Comparison of ENCODE assay signal across 8 cellular contexts in the genomic region with DNA sequence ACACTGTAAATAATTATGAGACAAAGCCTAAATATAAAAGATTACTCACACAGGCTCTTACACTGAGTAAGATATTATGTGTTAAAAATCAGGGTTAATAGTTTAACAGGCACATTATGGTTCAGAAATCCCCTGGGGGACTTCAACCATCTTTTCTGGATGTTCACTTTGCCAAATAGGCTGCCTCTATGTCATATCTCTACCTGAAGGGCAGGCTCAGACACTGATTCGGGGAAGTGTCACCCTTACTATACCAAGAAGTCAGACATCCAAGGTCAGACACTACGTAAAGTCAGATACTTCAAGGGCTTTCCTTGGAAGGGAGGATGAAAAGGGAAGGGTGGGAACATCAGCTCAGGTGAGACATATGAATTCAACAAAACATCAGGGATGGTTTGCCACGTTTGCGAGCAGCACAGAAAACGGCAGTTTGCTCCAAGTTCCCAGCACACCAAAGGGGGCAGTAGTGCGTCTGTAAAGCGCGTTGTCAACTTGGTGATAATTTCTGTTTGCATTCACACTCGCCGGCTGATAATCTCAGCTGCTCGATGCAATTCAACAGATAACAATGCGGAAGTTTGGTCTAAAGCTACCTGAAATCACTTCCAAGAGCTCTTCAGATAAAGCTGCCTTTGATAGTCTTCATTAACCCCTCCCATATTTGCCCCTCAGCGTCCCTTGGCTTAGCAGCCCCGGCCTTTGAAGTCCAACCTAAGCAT. TPM values are rescaled to one million over a fixed set of nuclear protein-coding genes. Genes with fewer than 3 reads are reported as not detected.
DNase-seq lines count a peak whose midpoint lies in the region; ATAC-seq and TF ChIP-seq lines count a peak whose summit lies in the region.

No MANE protein-coding gene starts in this region.

- DNase-seq in NAMALWA (ENCODE audit: low spot score) (peak; percentile 95), SW 1271 (lab: John Stamatoyannopoulos, UW) (peak; percentile 56 to 82), amygdala (lab: John Stamatoyannopoulos, UW) (peak in 54 of 56 donors; percentile 9 to 88 (median 62)), right cardiac atrium (peak; percentile 67 to 88 (median 83)), pulmonary artery endothelial cell (ENCODE audit: low read depth, low spot score) (peak; percentile 74), vagina (ENCODE audit: extremely low spot score in 2 of 2) (no peak)

- no peaks in the 10 kb centered on the region for H3K9me3 ChIP-seq in right cardiac atrium (ENCODE audit: control insufficient read depth, low read length)
- no peaks in the 10 kb centered on the region for H3K9me3 ChIP-seq in vagina

- peak overlapping the region; percentile 97 for H3K27ac ChIP-seq in right cardiac atrium (ENCODE audit: low read length)
- peak overlapping the region; percentile 85 for H3K27ac ChIP-seq in vagina

- WGBS in right cardiac atrium: 5% methylated on average over 14 of the region's 14 CpGs

- peaks cover 5% of the 10 kb centered on the region for H3K4me1 ChIP-seq in right cardiac atrium (ENCODE audit: control insufficient read depth, insufficient read depth, low read length)
- H3K4me1 ChIP-seq in vagina: peaks cover 12% of the 10 kb centered on the region

- TF ChIP-seq CTCF in GM12873 (IDR thresholded peaks at IDR 0.05; ENCODE audit: insufficient read depth, low read depth, low read length, missing control alignments) (peak; percentile 97), vagina (IDR thresholded peaks at IDR 0.05) (peak; percentile 39 to 74 (median 60))

- H3K36me3 ChIP-seq in vagina: no peaks in the 10 kb centered on the region

- intact Hi-C loops in right cardiac atrium (cut with DNase I) (loop anchor here in 2 of 4 donors (5.0 to 10.0 kb wide), 2 partner anchors 59 to 107 kb away; no protein-coding TSS in a partner anchor), vagina (cut with DNase I) (no loop called here)

- ATAC-seq in HG02588 (IDR thresholded peaks at IDR 0.05; ENCODE audit: unreplicated experiment) (peak; percentile 34), right cardiac atrium (peak; percentile 61 to 66)

- H3K27me3 ChIP-seq in right cardiac atrium (ENCODE audit: control insufficient read depth, insufficient read depth): no peaks in the 10 kb centered on the region
- no peaks in the 10 kb centered on the region for H3K27me3 ChIP-seq in vagina

- peak overlapping the region; percentile 70 for H3K4me3 ChIP-seq in right cardiac atrium (ENCODE audit: low read length)
- H3K4me3 ChIP-seq in vagina: peak overlapping the region; percentile 63 to 68

- TF ChIP-seq POLR2A in vagina (IDR thresholded peaks at IDR 0.05): no peak

RNA-seq across cellular contexts. Expression of a gene that starts 0.9 kb away (rescaled TPM):
- total RNA-seq in right cardiac atrium: 10 to 100 TPM; 38.2 to 61.6 (median 49.6) TPM
- polyA plus RNA-seq in right cardiac atrium: 22.7 TPM
- total RNA-seq in pulmonary artery endothelial cell: 15.7 and 21.8 TPM in 2 replicates
- total RNA-seq in vagina: 4.2 TPM

Comparison
In these comparisons a context has a peak if more than half of its experiments do, and no peak if none do; other contexts are left out.
1. DNase-seq: peak in NAMALWA (single experiment), SW 1271 (2 of 2), amygdala (54 of 56), right cardiac atrium (3 of 3) and pulmonary artery endothelial cell (single experiment); none in vagina (0 of 2).